ENCODE assay signal across 24 cellular contexts in genomic region chr17:39543176-39543575, GRCh38.
"Had no signal": no experiment of that assay in that cellular context is flagged by ENCODE, and none has a peak within 500 bp of the region (broad histone marks: within the 10 kb centered on the region; RNA-seq: fewer than 3 reads in every experiment).

No MANE protein-coding gene starts in this region.

- H3K4me3 ChIP-seq: coronary artery, esophagus squamous epithelium, left lung, mucosa of descending colon, pancreas, testis, tibial artery, upper lobe of left lung had no signal

- ATAC-seq: effector memory CD8-positive, alpha-beta T cell; mucosa of descending colon; natural killer cell treated with Interleukin-12 subunit alpha and Interleukin-12 subunit beta and Interleukin-15 and Interleukin-18, amount 100 ng/mL, for 72 hours; sciatic nerve; stimulated activated effector memory CD8-positive, alpha-beta T cell treated with anti-CD3 and anti-CD28 coated beads, Interleukin-12 subunit alpha, Interleukin-12 subunit beta, amount 100 ng/mL, for 72 hours; stimulated activated naive CD8-positive, alpha-beta T cell treated with anti-CD3 and anti-CD28 coated beads, Interleukin-15, Interleukin-2, amounts not matched to agents 100 U/mL and 50 U/mL, for 24 hours had no signal

- H3K9me3 ChIP-seq: esophagus squamous epithelium, left lung, mucosa of descending colon, neutrophil, pancreas, testis, tibial artery, upper lobe of left lung had no signal

- H3K4me1 ChIP-seq: testis had no signal

- DNase-seq: dermis blood vessel endothelial cell; effector memory CD8-positive, alpha-beta T cell; erythroblast; esophagus squamous epithelium; foreskin melanocyte; hypothalamus; immature natural killer cell; left lung; mesenchymal stem cell; mucosa of descending colon; naive B cell; pancreas; stimulated activated CD4-positive, alpha-beta T cell treated with anti-CD3 and anti-CD28 coated beads, Interleukin-2, amount 100 ng/mL, for 24 hours; stimulated activated CD4-positive, alpha-beta T cell treated with anti-CD3 and anti-CD28 coated beads, Interleukin-4, amount 100 ng/mL, for 24 hours; stimulated activated naive CD8-positive, alpha-beta T cell treated with anti-CD3 and anti-CD28 coated beads, Interleukin-15, Interleukin-2, amounts not matched to agents 100 U/mL and 50 U/mL, for 24 hours; substantia nigra; testis; tibial artery; upper lobe of left lung had no signal

- H3K27me3 ChIP-seq: esophagus squamous epithelium, left lung, neutrophil, pancreas, testis, tibial artery, upper lobe of left lung had no signal

- H3K36me3 ChIP-seq: pancreas had no signal

- H3K27ac ChIP-seq: coronary artery, esophagus squamous epithelium, neutrophil, pancreas, testis, tibial artery had no signal
